ENCODE assay signal across 1 cellular context in the genomic region with DNA sequence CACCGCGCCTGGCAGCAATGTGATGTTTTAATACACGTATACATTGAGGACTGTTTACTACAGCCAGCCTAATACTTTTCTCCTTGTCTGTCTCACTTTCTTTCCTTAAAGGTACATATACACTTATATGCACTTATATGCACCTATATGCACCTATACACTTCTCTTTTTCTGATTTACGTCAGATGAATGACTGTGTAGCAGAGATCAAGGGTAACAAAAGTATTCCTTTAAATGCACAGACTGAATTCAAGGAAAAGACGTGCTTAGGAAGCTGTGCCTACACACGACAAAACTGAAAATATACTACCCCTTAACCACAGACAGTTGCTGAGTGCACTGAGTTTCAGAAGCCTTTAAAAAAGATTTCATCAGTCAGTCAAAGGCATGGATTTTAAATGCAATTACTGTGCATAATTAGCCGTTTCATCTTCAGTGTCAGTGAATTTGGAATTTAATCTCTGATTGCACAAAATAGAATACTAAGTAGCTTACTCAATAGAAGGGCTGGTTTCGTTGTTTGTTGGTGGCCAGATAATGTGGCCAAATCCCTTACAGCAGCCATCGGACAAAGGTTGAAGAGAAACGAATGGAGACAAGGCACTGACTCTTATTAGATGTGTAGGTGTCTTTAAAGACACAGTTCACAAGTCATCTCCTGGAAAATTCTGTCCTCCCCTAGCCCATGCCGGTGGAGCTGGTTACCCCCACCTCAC.
TF ChIP-seq lines count a peak whose summit lies in the region.

No MANE protein-coding gene starts in this region.

TF ChIP-seq in HepG2, 621 proteins besides CTCF, POLR2A, EP300 and RAD21 (continued from another document):
- peak; percentile 71; the same call in 1 of the 2 replicates for TF ChIP-seq RNF2 (conservative IDR thresholded peaks at IDR 0.05; ENCODE audit: low read depth)
- no peak for TF ChIP-seq ZNF44 (CRISPR knock-in tag; IDR thresholded peaks at IDR 0.05)
- TF ChIP-seq, protein P1, sequence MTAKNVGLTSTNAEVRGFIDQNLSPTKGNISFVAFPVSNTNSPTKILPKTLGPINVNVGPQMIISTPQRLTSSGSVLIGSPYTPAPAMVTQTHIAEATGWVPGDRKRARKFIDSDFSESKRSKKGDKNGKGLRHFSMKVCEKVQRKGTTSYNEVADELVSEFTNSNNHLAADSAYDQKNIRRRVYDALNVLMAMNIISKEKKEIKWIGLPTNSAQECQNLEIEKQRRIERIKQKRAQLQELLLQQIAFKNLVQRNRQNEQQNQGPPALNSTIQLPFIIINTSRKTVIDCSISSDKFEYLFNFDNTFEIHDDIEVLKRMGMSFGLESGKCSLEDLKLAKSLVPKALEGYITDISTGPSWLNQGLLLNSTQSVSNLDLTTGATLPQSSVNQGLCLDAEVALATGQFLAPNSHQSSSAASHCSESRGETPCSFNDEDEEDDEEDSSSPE (CRISPR knock-in tag; IDR thresholded peaks at IDR 0.05): no peak
- TF ChIP-seq, protein P2, sequence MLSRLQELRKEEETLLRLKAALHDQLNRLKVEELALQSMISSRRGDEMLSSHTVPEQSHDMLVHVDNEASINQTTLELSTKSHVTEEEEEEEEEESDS (CRISPR knock-in tag; IDR thresholded peaks at IDR 0.05; ENCODE audit: borderline replicate concordance): no peak
- no peak for TF ChIP-seq PAWR (CRISPR knock-in tag; IDR thresholded peaks at IDR 0.05; ENCODE audit: borderline replicate concordance)
- TF ChIP-seq ZFP36 (IDR thresholded peaks at IDR 0.05; ENCODE audit: borderline replicate concordance, low read depth, low read length, partially characterized antibody): peak; percentile 5
- TF ChIP-seq, protein P3, sequence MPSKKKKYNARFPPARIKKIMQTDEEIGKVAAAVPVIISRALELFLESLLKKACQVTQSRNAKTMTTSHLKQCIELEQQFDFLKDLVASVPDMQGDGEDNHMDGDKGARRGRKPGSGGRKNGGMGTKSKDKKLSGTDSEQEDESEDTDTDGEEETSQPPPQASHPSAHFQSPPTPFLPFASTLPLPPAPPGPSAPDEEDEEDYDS (CRISPR knock-in tag; IDR thresholded peaks at IDR 0.05): no peak
- TF ChIP-seq, protein P4, sequence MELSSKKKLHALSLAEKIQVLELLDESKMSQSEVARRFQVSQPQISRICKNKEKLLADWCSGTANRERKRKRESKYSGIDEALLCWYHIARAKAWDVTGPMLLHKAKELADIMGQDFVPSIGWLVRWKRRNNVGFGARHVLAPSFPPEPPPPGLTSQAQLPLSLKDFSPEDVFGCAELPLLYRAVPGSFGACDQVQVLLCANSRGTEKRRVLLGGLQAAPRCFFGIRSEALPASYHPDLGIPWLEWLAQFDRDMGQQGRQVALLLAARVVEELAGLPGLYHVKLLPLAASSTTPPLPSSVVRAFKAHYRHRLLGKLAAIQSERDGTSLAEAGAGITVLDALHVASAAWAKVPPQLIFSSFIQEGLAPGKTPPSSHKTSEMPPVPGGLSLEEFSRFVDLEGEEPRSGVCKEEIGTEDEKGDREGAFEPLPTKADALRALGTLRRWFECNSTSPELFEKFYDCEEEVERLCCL (CRISPR knock-in tag; IDR thresholded peaks at IDR 0.05; ENCODE audit: borderline replicate concordance): no peak
- TF ChIP-seq NKX3-1 (CRISPR knock-in tag; IDR thresholded peaks at IDR 0.05): no peak
- no peak for TF ChIP-seq ARNT2 (CRISPR knock-in tag; IDR thresholded peaks at IDR 0.05; ENCODE audit: low read depth)
- no peak for TF ChIP-seq HDAC2 (CRISPR knock-in tag; IDR thresholded peaks at IDR 0.05)
- TF ChIP-seq RARA (CRISPR knock-in tag; IDR thresholded peaks at IDR 0.05): no peak
- TF ChIP-seq, protein P5, sequence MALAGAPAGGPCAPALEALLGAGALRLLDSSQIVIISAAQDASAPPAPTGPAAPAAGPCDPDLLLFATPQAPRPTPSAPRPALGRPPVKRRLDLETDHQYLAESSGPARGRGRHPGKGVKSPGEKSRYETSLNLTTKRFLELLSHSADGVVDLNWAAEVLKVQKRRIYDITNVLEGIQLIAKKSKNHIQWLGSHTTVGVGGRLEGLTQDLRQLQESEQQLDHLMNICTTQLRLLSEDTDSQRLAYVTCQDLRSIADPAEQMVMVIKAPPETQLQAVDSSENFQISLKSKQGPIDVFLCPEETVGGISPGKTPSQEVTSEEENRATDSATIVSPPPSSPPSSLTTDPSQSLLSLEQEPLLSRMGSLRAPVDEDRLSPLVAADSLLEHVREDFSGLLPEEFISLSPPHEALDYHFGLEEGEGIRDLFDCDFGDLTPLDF (CRISPR knock-in tag; IDR thresholded peaks at IDR 0.05): no peak
- no peak for TF ChIP-seq CAMTA2 (CRISPR knock-in tag; IDR thresholded peaks at IDR 0.05; ENCODE audit: borderline replicate concordance)
